ENCODE assay signal across 1 cellular context in the genomic region with DNA sequence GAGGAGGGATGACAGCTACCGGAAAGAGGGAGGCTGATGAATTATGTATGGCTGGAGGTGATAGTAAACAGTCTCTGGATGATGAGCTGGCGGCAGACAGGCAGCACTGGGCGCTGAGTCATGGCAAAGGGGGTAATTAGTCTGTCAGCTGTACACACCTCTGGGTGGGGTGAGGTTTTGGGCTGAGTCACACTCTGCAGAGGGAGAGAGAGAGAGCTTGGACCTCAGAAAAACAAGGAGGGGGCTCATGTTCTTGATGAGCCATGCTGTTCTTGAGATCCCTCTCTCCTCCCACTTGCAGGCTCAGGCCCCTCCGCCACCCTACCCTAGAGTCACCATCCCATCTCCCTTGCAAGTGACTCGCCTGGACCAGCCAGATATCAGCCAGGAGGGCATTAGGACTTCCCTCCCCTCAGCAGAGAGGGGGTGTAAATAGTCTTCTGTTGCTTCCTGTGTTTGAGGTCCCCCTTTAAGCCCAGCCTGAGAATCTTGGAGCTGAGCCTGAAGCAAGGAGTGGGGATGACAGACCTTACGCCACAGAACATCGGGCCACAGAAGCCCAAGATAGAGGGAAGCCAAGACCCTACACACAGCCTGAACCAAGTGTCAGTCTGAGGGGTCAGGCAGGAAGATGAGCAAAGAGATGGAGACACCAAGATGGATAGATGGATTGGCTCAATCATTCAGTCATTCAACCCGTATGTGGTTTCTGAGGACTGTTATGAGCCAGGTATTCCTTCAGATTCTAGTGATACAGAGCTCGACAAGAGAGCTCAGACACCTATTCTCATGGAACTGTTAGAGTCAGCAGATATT.
A peak's percentile ranks its signal among the peaks of the same experiment; 100 is the strongest.
TF ChIP-seq lines count a peak whose summit lies in the region.

No MANE protein-coding gene starts in this region.

TF ChIP-seq in K562, 482 proteins besides CTCF, POLR2A, EP300 and RAD21 (continued from another document and continues in another):
- TF ChIP-seq VEZF1 (CRISPR knock-in tag; IDR thresholded peaks at IDR 0.05) (peak; percentile 91), JUN (IDR thresholded peaks at IDR 0.05; ENCODE audit: borderline replicate concordance, low read depth, low read length) (peak; percentile 96), JUN (CRISPR knock-in tag; IDR thresholded peaks at IDR 0.05; ENCODE audit: borderline replicate concordance) (no peak), ZBTB2 (IDR thresholded peaks at IDR 0.05) (peak; percentile 75), PHF20 (IDR thresholded peaks at IDR 0.05; ENCODE audit: partially characterized antibody) (peak; percentile 3), FOXA3 (CRISPR knock-in tag; conservative IDR thresholded peaks at IDR 0.05 in 1 of 2, IDR thresholded peaks at IDR 0.05 in 1 of 2) (peak; percentile 46 to 62; a peak in 3 of 4 replicates), C11orf30 (IDR thresholded peaks at IDR 0.05; ENCODE audit: low read depth) (peak; percentile 99), NFRKB (IDR thresholded peaks at IDR 0.05; ENCODE audit: low read depth) (peak; percentile 72), MAZ (CRISPR knock-in tag; conservative IDR thresholded peaks at IDR 0.05 in 1 of 2, IDR thresholded peaks at IDR 0.05 in 1 of 2) (peak; percentile 88 to 95), NCOR1 (IDR thresholded peaks at IDR 0.05) (peak; percentile 94), YBX1 (IDR thresholded peaks at IDR 0.05) (no peak), TEAD4 (IDR thresholded peaks at IDR 0.05; ENCODE audit: low read length) (peak; percentile 57; the same call in 1 of the 2 replicates), TEAD4 (CRISPR knock-in tag; IDR thresholded peaks at IDR 0.05; ENCODE audit: borderline replicate concordance) (no peak), NCOA4 (IDR thresholded peaks at IDR 0.05; ENCODE audit: partially characterized antibody) (peak; percentile 66), ZNF311 (CRISPR knock-in tag; IDR thresholded peaks at IDR 0.05) (0 out of 2 replicates have a peak, but pooled peaks have one; percentile 28), SMARCB1 (IDR thresholded peaks at IDR 0.05; ENCODE audit: insufficient read length, low read depth) (peak; percentile 68), MBD1 (CRISPR knock-in tag; IDR thresholded peaks at IDR 0.05) (no peak), TAL1 (IDR thresholded peaks at IDR 0.05) (peak; percentile 66), ZNF121 (CRISPR knock-in tag; conservative IDR thresholded peaks at IDR 0.05) (no peak), ARNT (IDR thresholded peaks at IDR 0.05) (peak; percentile 54 to 86; a peak in 2 of 4 replicates), TRIM28 (IDR thresholded peaks at IDR 0.05) (no peak), REST (CRISPR knock-in tag; IDR thresholded peaks at IDR 0.05; ENCODE audit: low read depth) (no peak; the same call in 1 of the 2 replicates), ZNF384 (IDR thresholded peaks at IDR 0.05; ENCODE audit: low read depth, low read length) (peak; percentile 51)
- TF ChIP-seq, protein P1, sequence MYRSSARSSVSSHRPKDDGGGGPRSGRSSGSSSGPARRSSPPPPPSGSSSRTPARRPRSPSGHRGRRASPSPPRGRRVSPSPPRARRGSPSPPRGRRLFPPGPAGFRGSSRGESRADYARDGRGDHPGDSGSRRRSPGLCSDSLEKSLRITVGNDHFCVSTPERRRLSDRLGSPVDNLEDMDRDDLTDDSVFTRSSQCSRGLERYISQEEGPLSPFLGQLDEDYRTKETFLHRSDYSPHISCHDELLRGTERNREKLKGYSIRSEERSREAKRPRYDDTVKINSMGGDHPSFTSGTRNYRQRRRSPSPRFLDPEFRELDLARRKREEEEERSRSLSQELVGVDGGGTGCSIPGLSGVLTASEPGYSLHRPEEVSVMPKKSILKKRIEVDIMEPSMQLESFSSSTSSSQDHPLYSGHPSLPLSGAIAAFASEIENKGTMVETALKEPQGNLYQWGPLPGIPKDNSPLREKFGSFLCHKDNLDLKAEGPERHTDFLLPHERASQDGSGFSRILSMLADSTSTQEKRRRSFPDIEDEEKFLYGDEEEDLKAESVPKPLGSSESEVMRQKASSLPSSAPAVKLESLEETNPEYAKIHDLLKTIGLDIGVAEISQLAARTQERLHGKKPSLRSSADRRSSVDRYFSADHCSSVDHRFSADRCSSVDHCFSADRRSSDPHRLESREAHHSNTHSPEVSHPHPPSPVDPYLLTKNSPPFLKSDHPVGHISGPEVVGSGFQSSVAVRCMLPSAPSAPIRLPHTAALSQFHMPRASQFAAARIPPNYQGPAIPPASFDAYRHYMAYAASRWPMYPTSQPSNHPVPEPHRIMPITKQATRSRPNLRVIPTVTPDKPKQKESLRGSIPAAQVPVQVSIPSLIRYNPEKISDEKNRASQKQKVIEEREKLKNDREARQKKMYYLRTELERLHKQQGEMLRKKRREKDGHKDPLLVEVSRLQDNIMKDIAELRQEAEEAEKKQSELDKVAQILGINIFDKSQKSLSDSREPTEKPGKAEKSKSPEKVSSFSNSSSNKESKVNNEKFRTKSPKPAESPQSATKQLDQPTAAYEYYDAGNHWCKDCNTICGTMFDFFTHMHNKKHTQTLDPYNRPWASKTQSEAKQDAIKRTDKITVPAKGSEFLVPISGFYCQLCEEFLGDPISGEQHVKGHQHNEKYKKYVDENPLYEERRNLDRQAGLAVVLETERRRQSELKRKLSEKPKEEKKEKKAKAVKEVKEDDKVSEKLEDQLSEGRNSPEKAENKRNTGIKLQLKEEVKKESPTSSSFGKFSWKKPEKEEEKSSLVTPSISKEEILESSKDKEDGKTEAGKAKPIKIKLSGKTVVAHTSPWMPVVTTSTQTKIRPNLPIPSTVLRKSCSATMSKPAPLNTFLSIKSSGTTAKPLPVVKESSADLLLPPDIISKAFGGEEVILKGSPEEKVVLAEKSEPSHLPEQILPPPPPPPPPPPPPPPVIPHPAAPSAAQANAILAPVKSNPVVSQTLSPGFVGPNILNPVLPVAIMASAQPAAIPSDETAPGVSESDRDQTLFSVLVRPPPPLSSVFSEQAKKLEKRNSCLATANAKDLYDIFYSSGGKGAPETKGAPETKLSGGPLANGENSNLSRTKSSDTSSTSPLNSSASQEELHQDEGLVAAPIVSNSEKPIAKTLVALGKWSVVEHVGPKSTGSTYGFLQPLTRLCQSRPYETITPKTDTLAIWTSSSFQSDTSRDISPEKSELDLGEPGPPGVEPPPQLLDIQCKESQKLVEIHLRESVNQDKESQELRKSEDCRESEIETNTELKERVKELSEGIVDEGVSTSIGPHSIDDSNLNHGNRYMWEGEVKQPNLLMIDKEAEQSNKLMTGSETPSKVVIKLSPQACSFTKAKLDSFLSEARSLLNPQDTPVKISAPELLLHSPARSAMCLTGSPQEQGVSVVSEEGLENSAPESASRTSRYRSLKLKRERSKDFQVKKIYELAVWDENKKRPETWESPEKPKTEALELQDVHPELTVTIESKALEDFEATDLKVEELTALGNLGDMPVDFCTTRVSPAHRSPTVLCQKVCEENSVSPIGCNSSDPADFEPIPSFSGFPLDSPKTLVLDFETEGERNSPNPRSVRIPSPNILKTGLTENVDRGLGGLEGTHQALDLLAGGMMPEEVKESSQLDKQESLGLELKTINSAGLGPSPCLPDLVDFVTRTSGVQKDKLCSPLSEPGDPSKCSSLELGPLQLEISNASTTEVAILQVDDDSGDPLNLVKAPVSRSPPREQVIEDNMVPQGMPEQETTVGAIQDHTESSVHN (IDR thresholded peaks at IDR 0.05; ENCODE audit: borderline replicate concordance in 1 of 2, low read depth in 1 of 2) = peak in 1 of 2 experiments; percentile 99; a peak in 2 of 4 replicates
- TF ChIP-seq, protein P2, sequence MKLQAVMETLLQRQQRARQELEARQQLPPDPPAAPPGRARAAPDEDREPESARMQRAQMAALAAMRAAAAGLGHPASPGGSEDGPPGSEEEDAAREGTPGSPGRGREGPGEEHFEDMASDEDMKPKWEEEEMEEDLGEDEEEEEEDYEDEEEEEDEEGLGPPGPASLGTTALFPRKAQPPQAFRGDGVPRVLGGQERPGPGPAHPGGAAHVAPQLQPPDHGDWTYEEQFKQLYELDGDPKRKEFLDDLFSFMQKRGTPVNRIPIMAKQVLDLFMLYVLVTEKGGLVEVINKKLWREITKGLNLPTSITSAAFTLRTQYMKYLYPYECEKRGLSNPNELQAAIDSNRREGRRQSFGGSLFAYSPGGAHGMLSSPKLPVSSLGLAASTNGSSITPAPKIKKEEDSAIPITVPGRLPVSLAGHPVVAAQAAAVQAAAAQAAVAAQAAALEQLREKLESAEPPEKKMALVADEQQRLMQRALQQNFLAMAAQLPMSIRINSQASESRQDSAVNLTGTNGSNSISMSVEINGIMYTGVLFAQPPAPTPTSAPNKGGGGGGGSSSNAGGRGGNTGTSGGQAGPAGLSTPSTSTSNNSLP (IDR thresholded peaks at IDR 0.05; ENCODE audit: borderline replicate concordance, low read depth, low read length) = 0 out of 2 replicates have a peak, but pooled peaks have one; percentile 58
- TF ChIP-seq, protein P3, sequence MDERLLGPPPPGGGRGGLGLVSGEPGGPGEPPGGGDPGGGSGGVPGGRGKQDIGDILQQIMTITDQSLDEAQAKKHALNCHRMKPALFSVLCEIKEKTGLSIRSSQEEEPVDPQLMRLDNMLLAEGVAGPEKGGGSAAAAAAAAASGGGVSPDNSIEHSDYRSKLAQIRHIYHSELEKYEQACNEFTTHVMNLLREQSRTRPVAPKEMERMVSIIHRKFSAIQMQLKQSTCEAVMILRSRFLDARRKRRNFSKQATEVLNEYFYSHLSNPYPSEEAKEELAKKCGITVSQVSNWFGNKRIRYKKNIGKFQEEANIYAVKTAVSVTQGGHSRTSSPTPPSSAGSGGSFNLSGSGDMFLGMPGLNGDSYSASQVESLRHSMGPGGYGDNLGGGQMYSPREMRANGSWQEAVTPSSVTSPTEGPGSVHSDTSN (CRISPR knock-in tag; IDR thresholded peaks at IDR 0.05; ENCODE audit: low read depth) = peak; percentile 65
- TF ChIP-seq, protein P3 (tag; conservative IDR thresholded peaks at IDR 0.05; ENCODE audit: low read depth) = peak; percentile 97
